ENCODE assay signal across 37 cellular contexts in genomic region chr4:144113546-144113945, GRCh38. TPM values are rescaled to one million over a fixed set of nuclear protein-coding genes. Genes with fewer than 3 reads are reported as not detected.
"Had no signal": no experiment of that assay in that cellular context is flagged by ENCODE, and none has a peak within 500 bp of the region (broad histone marks: within the 10 kb centered on the region; RNA-seq: fewer than 3 reads in every experiment).

No MANE protein-coding gene starts in this region.

- ATAC-seq: activated naive CD4-positive, alpha-beta T cell treated with anti-CD3 and anti-CD28 coated beads, Interleukin-2, amount 50 U/mL, for 72 hours; activated naive CD8-positive, alpha-beta T cell treated with anti-CD3 and anti-CD28 coated beads, Interleukin-2, amount 50 U/mL, for 24 hours; activated T-cell treated with anti-CD3 and anti-CD28 coated beads, Interleukin-2, amount 50 U/mL, for 4 hours; activated T-cell treated with anti-CD3 and anti-CD28 coated beads, Interleukin-2, amount 50 U/mL, for 72 hours; activated T-helper 17 cell treated with anti-CD3 and anti-CD28 coated beads, Interleukin-2, amount 50 U/mL, for 72 hours; body of pancreas had no signal

- H3K27ac ChIP-seq: adrenal gland, ascending aorta, body of pancreas, brain microvascular endothelial cell, breast epithelium, cardiac muscle cell had no signal

- H3K9me3 ChIP-seq: adrenal gland, ascending aorta, body of pancreas, breast epithelium had no signal

- H3K36me3 ChIP-seq: adrenal gland, ascending aorta, brain microvascular endothelial cell, breast epithelium, cardiac muscle cell had no signal

- H3K4me1 ChIP-seq: adrenal gland, ascending aorta, body of pancreas, breast epithelium had no signal

- H3K4me3 ChIP-seq: adrenal gland, ascending aorta, body of pancreas, breast epithelium, cardiac muscle cell had no signal

- H3K27me3 ChIP-seq: adrenal gland, ascending aorta, body of pancreas, breast epithelium had no signal

- DNase-seq: activated effector memory CD4-positive, alpha-beta T cell treated with anti-CD3 and anti-CD28 coated beads, Interleukin-2, amount 50 U/mL, for 16 hours; activated effector memory CD4-positive, alpha-beta T cell treated with Interleukin-2 at 50 U/mL for 16 hours; activated gamma-delta T cell; activated gamma-delta T cell treated with Interleukin-2 at 50 U/mL for 16 hours; activated naive CD4-positive, alpha-beta T cell; activated naive CD4-positive, alpha-beta T cell treated with anti-CD3 and anti-CD28 coated beads for 36 hours; activated naive CD4-positive, alpha-beta T cell treated with anti-CD3 and anti-CD28 coated beads, Interleukin-2, amount 10 ng/mL, durations not matched to agents 7 days and 5 days; activated naive CD4-positive, alpha-beta T cell treated with anti-CD3 and anti-CD28 coated beads, Interleukin-2, amount 50 U/mL, for 16 hours; activated naive CD4-positive, alpha-beta T cell treated with Interleukin-2 at 50 U/mL for 16 hours; activated naive CD8-positive, alpha-beta T cell treated with anti-CD3 and anti-CD28 coated beads for 36 hours; activated naive CD8-positive, alpha-beta T cell treated with anti-CD3 and anti-CD28 coated beads, Interleukin-2, amount 10 ng/mL, durations not matched to agents 7 days and 5 days; activated naive CD8-positive, alpha-beta T cell treated with anti-CD3 and anti-CD28 coated beads, Interleukin-2, amount 50 U/mL, for 24 hours; activated T-cell treated with anti-CD3 and anti-CD28 coated beads, Interleukin-2, amount 50 U/mL, for 1 hour; activated T-cell treated with anti-CD3 and anti-CD28 coated beads, Interleukin-2, amount 50 U/mL, for 24 hours; activated T-cell treated with anti-CD3 and anti-CD28 coated beads, Interleukin-2, amount 50 U/mL, for 4 hours; activated T-cell treated with anti-CD3 and anti-CD28 coated beads, Interleukin-2, amount 50 U/mL, for 48 hours; activated T-cell treated with anti-CD3 and anti-CD28 coated beads, Interleukin-2, amount 50 U/mL, for 72 hours; adrenal gland; amniotic stem cell; amygdala; anterior cingulate cortex; aorta; body of pancreas; brain microvascular endothelial cell; caudate nucleus; central memory CD4-positive, alpha-beta T cell; cerebellar nuclear complex had no signal

RNA-seq across cellular contexts. Expression of gene GYPA, which starts 27.0 kb away (rescaled TPM):
- total RNA-seq: activated naive CD4-positive, alpha-beta T cell treated with anti-CD3 and anti-CD28 coated beads for 36 hours; activated naive CD4-positive, alpha-beta T cell treated with anti-CD3 and anti-CD28 coated beads, Interleukin-2, amount 50 U/mL, for 72 hours; activated naive CD8-positive, alpha-beta T cell treated with anti-CD3 and anti-CD28 coated beads for 36 hours; activated naive CD8-positive, alpha-beta T cell treated with anti-CD3 and anti-CD28 coated beads, Interleukin-2, amount 10 ng/mL, durations not matched to agents 7 days and 5 days; activated T-cell treated with anti-CD3 and anti-CD28 coated beads, Interleukin-2, amount 50 U/mL, for 4 hours; activated T-cell treated with anti-CD3 and anti-CD28 coated beads, Interleukin-2, amount 50 U/mL, for 72 hours; activated T-helper 1 cell treated with anti-CD3 and anti-CD28 coated beads, Interleukin-12 subunit alpha, Interleukin-12 subunit beta, Interleukin-2, Interleukin-4 antibody, amounts not matched to agents 30 ng/mL and 10 ng/mL and 1 ng/mL, durations not matched to agents 14 hours and 24 hours and 36 hours; activated T-helper 17 cell treated with anti-CD3 and anti-CD28 coated beads, Interleukin-2, amount 50 U/mL, for 72 hours; activated T-helper 2 cell treated with anti-CD3 and anti-CD28 coated beads, Interferon-gamma antibody, Interleukin-2, Interleukin-4, amounts not matched to agents 10 μg/mL and 5 μg/mL and 100 μg/mL, durations not matched to agents 14 hours and 24 hours and 36 hours; ascending aorta; astrocyte; body of pancreas; breast epithelium; bronchial epithelial cell; cardiac muscle cell had no signal
- polyA plus RNA-seq: adipose tissue, adrenal gland, aorta, cardiac muscle cell had no signal
